In genomic region chr15:98635848-98636247, GRCh38 we compare ENCODE assay signal across 25 cellular contexts.
"Had no signal": no experiment of that assay in that cellular context is flagged by ENCODE, and none has a peak within 500 bp of the region (broad histone marks: within the 10 kb centered on the region; RNA-seq: fewer than 3 reads in every experiment).

No MANE protein-coding gene starts in this region.

- H3K4me3 Mint-ChIP-seq: activated CD4-positive, alpha-beta memory T cell treated with anti-CD3 and anti-CD28 coated beads, Interleukin-2, amount 10 ng/mL, durations not matched to agents 7 days and 5 days; activated T-helper 1 cell treated with anti-CD3 and anti-CD28 coated beads, Interleukin-12 subunit alpha, Interleukin-12 subunit beta, Interleukin-2, Interleukin-4 antibody, amounts not matched to agents 30 ng/mL and 10 ng/mL and 1 ng/mL, durations not matched to agents 14 hours and 24 hours and 36 hours; brain; dendritic cell treated with granulocyte-macrophage colony-stimulating factor and Interleukin-4, amounts not matched to agents 40 ng/mL and 50 ng/mL, for 4 days; immature natural killer cell; neural crest cell; stimulated activated naive B cell treated with anti-CD40 and anti-IgM and Interleukin-4, amounts not matched to agents 10 μg/mL and 1 μg/mL and 100 μg/mL, for 72 hours; T-helper 2 cell treated with Interferon-gamma antibody and Interleukin-4, amounts not matched to agents 5 μg/mL and 100 μg/mL, for 36 hours had no signal

- H3K4me1 Mint-ChIP-seq: activated CD4-positive, alpha-beta memory T cell treated with anti-CD3 and anti-CD28 coated beads, Interleukin-2, amount 10 ng/mL, durations not matched to agents 7 days and 5 days; brain; stimulated activated naive B cell treated with anti-CD40 and anti-IgM and Interleukin-4, amounts not matched to agents 10 μg/mL and 1 μg/mL and 100 μg/mL, for 72 hours had no signal

- H3K36me3 Mint-ChIP-seq: brain; stimulated activated naive B cell treated with anti-CD40 and anti-IgM and Interleukin-4, amounts not matched to agents 10 μg/mL and 1 μg/mL and 100 μg/mL, for 72 hours had no signal

- H3K36me3 ChIP-seq: lower lobe of right lung, uterus had no signal

- H3K9me3 ChIP-seq: lower lobe of right lung, mucosa of descending colon, testis, uterus had no signal

- DNase-seq: activated CD4-positive, alpha-beta memory T cell treated with anti-CD3 and anti-CD28 coated beads, Interleukin-2, amount 10 ng/mL, durations not matched to agents 7 days and 5 days; activated CD4-positive, CD25-positive, alpha-beta regulatory T cell treated with anti-CD3 and anti-CD28 coated beads, Interleukin-2, amount 50 U/mL, for 72 hours; activated gamma-delta T cell; aorta; effector CD4-positive, alpha-beta T cell; erythroblast; foreskin keratinocyte; lower lobe of right lung; mesendoderm; mucosa of descending colon; small intestine; stimulated activated CD8-positive, alpha-beta memory T cell treated with anti-CD3 and anti-CD28 coated beads, Interleukin-4, amount 100 ng/mL, for 48 hours; stimulated activated naive B cell treated with anti-CD40 and anti-IgM and Interleukin-4, amounts not matched to agents 10 μg/mL and 1 μg/mL and 100 μg/mL, for 72 hours; testis; trophoblast cell; uterus had no signal

- H3K4me1 ChIP-seq: foreskin keratinocyte, lower lobe of right lung, testis, uterus had no signal

- H3K9me3 Mint-ChIP-seq: activated CD4-positive, alpha-beta memory T cell treated with anti-CD3 and anti-CD28 coated beads, Interleukin-2, amount 10 ng/mL, durations not matched to agents 7 days and 5 days; activated T-helper 1 cell treated with anti-CD3 and anti-CD28 coated beads, Interleukin-12 subunit alpha, Interleukin-12 subunit beta, Interleukin-2, Interleukin-4 antibody, amounts not matched to agents 30 ng/mL and 10 ng/mL and 1 ng/mL, durations not matched to agents 14 hours and 24 hours and 36 hours; brain; dendritic cell treated with granulocyte-macrophage colony-stimulating factor and Interleukin-4, amounts not matched to agents 40 ng/mL and 50 ng/mL, for 4 days; neural crest cell; stimulated activated naive B cell treated with anti-CD40 and anti-IgM and Interleukin-4, amounts not matched to agents 10 μg/mL and 1 μg/mL and 100 μg/mL, for 72 hours; T-helper 2 cell treated with Interferon-gamma antibody and Interleukin-4, amounts not matched to agents 5 μg/mL and 100 μg/mL, for 36 hours had no signal

- H3K27me3 ChIP-seq: testis, uterus had no signal

- ATAC-seq: foreskin keratinocyte; left lobe of liver; lower lobe of right lung; mucosa of descending colon; sciatic nerve; stimulated activated naive B cell treated with anti-CD40 and anti-IgM and Interleukin-4, amounts not matched to agents 10 μg/mL and 1 μg/mL and 100 μg/mL, for 72 hours had no signal

- H3K27ac ChIP-seq: foreskin keratinocyte, lower lobe of right lung, testis, uterus, VCaP had no signal

- H3K4me3 ChIP-seq: lower lobe of right lung, mucosa of descending colon, testis, uterus had no signal

- H3K27ac Mint-ChIP-seq: activated CD4-positive, alpha-beta memory T cell treated with anti-CD3 and anti-CD28 coated beads, Interleukin-2, amount 10 ng/mL, durations not matched to agents 7 days and 5 days; activated T-helper 1 cell treated with anti-CD3 and anti-CD28 coated beads, Interleukin-12 subunit alpha, Interleukin-12 subunit beta, Interleukin-2, Interleukin-4 antibody, amounts not matched to agents 30 ng/mL and 10 ng/mL and 1 ng/mL, durations not matched to agents 14 hours and 24 hours and 36 hours; brain; dendritic cell treated with granulocyte-macrophage colony-stimulating factor and Interleukin-4, amounts not matched to agents 40 ng/mL and 50 ng/mL, for 4 days; stimulated activated naive B cell treated with anti-CD40 and anti-IgM and Interleukin-4, amounts not matched to agents 10 μg/mL and 1 μg/mL and 100 μg/mL, for 72 hours; T-helper 2 cell treated with Interferon-gamma antibody and Interleukin-4, amounts not matched to agents 5 μg/mL and 100 μg/mL, for 36 hours had no signal
